Comparison of ENCODE assay signal across 40 cellular contexts in the genomic region with DNA sequence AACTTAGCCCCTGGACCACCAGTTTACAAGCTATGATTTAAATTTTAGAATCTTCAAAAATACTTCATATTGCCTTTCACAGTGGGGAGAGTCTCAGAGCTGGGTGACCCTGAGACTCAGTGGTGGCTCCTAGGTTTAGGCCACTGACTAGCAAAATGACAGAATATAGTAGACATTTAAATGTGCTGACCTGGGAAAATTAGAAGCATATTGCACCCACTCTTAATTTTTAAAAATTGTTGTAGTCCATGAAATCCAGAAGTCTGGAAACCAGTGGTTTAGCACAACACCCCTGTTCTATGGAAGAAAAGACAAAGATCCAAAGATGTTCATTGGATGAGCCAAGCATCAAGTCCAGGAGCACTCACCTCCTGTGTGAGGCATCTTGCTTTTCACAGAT.
"Had no signal": no experiment of that assay in that cellular context is flagged by ENCODE, and none has a peak within 500 bp of the region (broad histone marks: within the 10 kb centered on the region; RNA-seq: fewer than 3 reads in every experiment).

No MANE protein-coding gene starts in this region.

- H3K36me3 ChIP-seq: adrenal gland, ascending aorta, brain microvascular endothelial cell, breast epithelium, cardiac muscle cell had no signal

- H3K4me3 ChIP-seq: adrenal gland, ascending aorta, body of pancreas, breast epithelium, cardiac muscle cell had no signal

- ATAC-seq: activated naive CD4-positive, alpha-beta T cell treated with anti-CD3 and anti-CD28 coated beads, Interleukin-2, amount 50 U/mL, for 72 hours; activated naive CD8-positive, alpha-beta T cell treated with anti-CD3 and anti-CD28 coated beads, Interleukin-2, amount 50 U/mL, for 24 hours; activated T-cell treated with anti-CD3 and anti-CD28 coated beads, Interleukin-2, amount 50 U/mL, for 4 hours; activated T-cell treated with anti-CD3 and anti-CD28 coated beads, Interleukin-2, amount 50 U/mL, for 72 hours; activated T-helper 17 cell treated with anti-CD3 and anti-CD28 coated beads, Interleukin-2, amount 50 U/mL, for 72 hours; body of pancreas had no signal

- DNase-seq: activated effector memory CD4-positive, alpha-beta T cell treated with anti-CD3 and anti-CD28 coated beads, Interleukin-2, amount 50 U/mL, for 16 hours; activated effector memory CD4-positive, alpha-beta T cell treated with Interleukin-2 at 50 U/mL for 16 hours; activated gamma-delta T cell; activated gamma-delta T cell treated with Interleukin-2 at 50 U/mL for 16 hours; activated naive CD4-positive, alpha-beta T cell; activated naive CD4-positive, alpha-beta T cell treated with anti-CD3 and anti-CD28 coated beads for 36 hours; activated naive CD4-positive, alpha-beta T cell treated with anti-CD3 and anti-CD28 coated beads, Interleukin-2, amount 10 ng/mL, durations not matched to agents 7 days and 5 days; activated naive CD4-positive, alpha-beta T cell treated with anti-CD3 and anti-CD28 coated beads, Interleukin-2, amount 50 U/mL, for 16 hours; activated naive CD4-positive, alpha-beta T cell treated with Interleukin-2 at 50 U/mL for 16 hours; activated naive CD8-positive, alpha-beta T cell treated with anti-CD3 and anti-CD28 coated beads for 36 hours; activated naive CD8-positive, alpha-beta T cell treated with anti-CD3 and anti-CD28 coated beads, Interleukin-2, amount 10 ng/mL, durations not matched to agents 7 days and 5 days; activated naive CD8-positive, alpha-beta T cell treated with anti-CD3 and anti-CD28 coated beads, Interleukin-2, amount 50 U/mL, for 24 hours; activated T-cell treated with anti-CD3 and anti-CD28 coated beads, Interleukin-2, amount 50 U/mL, for 1 hour; activated T-cell treated with anti-CD3 and anti-CD28 coated beads, Interleukin-2, amount 50 U/mL, for 24 hours; activated T-cell treated with anti-CD3 and anti-CD28 coated beads, Interleukin-2, amount 50 U/mL, for 4 hours; activated T-cell treated with anti-CD3 and anti-CD28 coated beads, Interleukin-2, amount 50 U/mL, for 48 hours; activated T-cell treated with anti-CD3 and anti-CD28 coated beads, Interleukin-2, amount 50 U/mL, for 72 hours; adrenal gland; amniotic stem cell; amygdala; anterior cingulate cortex; aorta; body of pancreas; brain microvascular endothelial cell; caudate nucleus; central memory CD4-positive, alpha-beta T cell; cerebellar nuclear complex had no signal

- H3K27me3 Mint-ChIP-seq: activated naive CD4-positive, alpha-beta T cell treated with anti-CD3 and anti-CD28 coated beads, Interleukin-2, amount 10 ng/mL, durations not matched to agents 7 days and 5 days; activated naive CD4-positive, alpha-beta T cell treated with anti-CD3 and anti-CD28 coated beads, Interleukin-2, amount 50 U/mL, for 24 hours; activated naive CD8-positive, alpha-beta T cell; activated naive CD8-positive, alpha-beta T cell treated with anti-CD3 and anti-CD28 coated beads, Interleukin-2, amount 10 ng/mL, durations not matched to agents 7 days and 5 days; activated naive CD8-positive, alpha-beta T cell treated with anti-CD3 and anti-CD28 coated beads, Interleukin-2, amount 50 U/mL, for 24 hours; activated T-cell treated with anti-CD3 and anti-CD28 coated beads, Interleukin-2, amount 50 U/mL, for 24 hours; activated T-helper 17 cell treated with anti-CD3 and anti-CD28 coated beads, Interleukin-2, amount 50 U/mL, for 72 hours; brain; central memory CD8-positive, alpha-beta T cell had no signal

- H3K27ac Mint-ChIP-seq: activated naive CD4-positive, alpha-beta T cell treated with anti-CD3 and anti-CD28 coated beads for 36 hours; activated naive CD4-positive, alpha-beta T cell treated with anti-CD3 and anti-CD28 coated beads, Interleukin-2, amount 10 ng/mL, durations not matched to agents 7 days and 5 days; activated naive CD4-positive, alpha-beta T cell treated with anti-CD3 and anti-CD28 coated beads, Interleukin-2, amount 50 U/mL, for 24 hours; activated naive CD4-positive, alpha-beta T cell treated with anti-CD3 and anti-CD28 coated beads, Interleukin-2, amount 50 U/mL, for 72 hours; activated naive CD8-positive, alpha-beta T cell; activated naive CD8-positive, alpha-beta T cell treated with anti-CD3 and anti-CD28 coated beads for 36 hours; activated naive CD8-positive, alpha-beta T cell treated with anti-CD3 and anti-CD28 coated beads, Interleukin-2, amount 10 ng/mL, durations not matched to agents 7 days and 5 days; activated naive CD8-positive, alpha-beta T cell treated with anti-CD3 and anti-CD28 coated beads, Interleukin-2, amount 50 U/mL, for 24 hours; activated T-cell treated with anti-CD3 and anti-CD28 coated beads, Interleukin-2, amount 50 U/mL, for 24 hours; activated T-cell treated with anti-CD3 and anti-CD28 coated beads, Interleukin-2, amount 50 U/mL, for 72 hours; activated T-helper 1 cell treated with anti-CD3 and anti-CD28 coated beads, Interleukin-12 subunit alpha, Interleukin-12 subunit beta, Interleukin-2, Interleukin-4 antibody, amounts not matched to agents 30 ng/mL and 10 ng/mL and 1 ng/mL, durations not matched to agents 14 hours and 24 hours and 36 hours; activated T-helper 17 cell treated with anti-CD3 and anti-CD28 coated beads, Interleukin-2, amount 50 U/mL, for 72 hours; activated T-helper 2 cell treated with anti-CD3 and anti-CD28 coated beads, Interferon-gamma antibody, Interleukin-2, Interleukin-4, amounts not matched to agents 10 μg/mL and 5 μg/mL and 100 μg/mL, durations not matched to agents 14 hours and 24 hours and 36 hours; brain had no signal

- H3K36me3 Mint-ChIP-seq: activated naive CD4-positive, alpha-beta T cell treated with anti-CD3 and anti-CD28 coated beads, Interleukin-2, amount 10 ng/mL, durations not matched to agents 7 days and 5 days; activated naive CD4-positive, alpha-beta T cell treated with anti-CD3 and anti-CD28 coated beads, Interleukin-2, amount 50 U/mL, for 24 hours; activated naive CD4-positive, alpha-beta T cell treated with anti-CD3 and anti-CD28 coated beads, Interleukin-2, amount 50 U/mL, for 72 hours; activated naive CD8-positive, alpha-beta T cell; activated naive CD8-positive, alpha-beta T cell treated with anti-CD3 and anti-CD28 coated beads for 36 hours; activated naive CD8-positive, alpha-beta T cell treated with anti-CD3 and anti-CD28 coated beads, Interleukin-2, amount 10 ng/mL, durations not matched to agents 7 days and 5 days; brain had no signal

- H3K27ac ChIP-seq: adrenal gland, ascending aorta, body of pancreas, brain microvascular endothelial cell, breast epithelium, cardiac muscle cell had no signal

- H3K4me1 ChIP-seq: adrenal gland, ascending aorta, body of pancreas, breast epithelium had no signal

- H3K4me3 Mint-ChIP-seq: activated naive CD4-positive, alpha-beta T cell treated with anti-CD3 and anti-CD28 coated beads for 36 hours; activated naive CD4-positive, alpha-beta T cell treated with anti-CD3 and anti-CD28 coated beads, Interleukin-2, amount 10 ng/mL, durations not matched to agents 7 days and 5 days; activated naive CD4-positive, alpha-beta T cell treated with anti-CD3 and anti-CD28 coated beads, Interleukin-2, amount 50 U/mL, for 24 hours; activated naive CD8-positive, alpha-beta T cell; activated naive CD8-positive, alpha-beta T cell treated with anti-CD3 and anti-CD28 coated beads for 36 hours; activated naive CD8-positive, alpha-beta T cell treated with anti-CD3 and anti-CD28 coated beads, Interleukin-2, amount 10 ng/mL, durations not matched to agents 7 days and 5 days; activated naive CD8-positive, alpha-beta T cell treated with anti-CD3 and anti-CD28 coated beads, Interleukin-2, amount 50 U/mL, for 24 hours; activated T-cell treated with anti-CD3 and anti-CD28 coated beads, Interleukin-2, amount 50 U/mL, for 24 hours; activated T-cell treated with anti-CD3 and anti-CD28 coated beads, Interleukin-2, amount 50 U/mL, for 4 hours; activated T-cell treated with anti-CD3 and anti-CD28 coated beads, Interleukin-2, amount 50 U/mL, for 72 hours; activated T-helper 1 cell treated with anti-CD3 and anti-CD28 coated beads, Interleukin-12 subunit alpha, Interleukin-12 subunit beta, Interleukin-2, Interleukin-4 antibody, amounts not matched to agents 30 ng/mL and 10 ng/mL and 1 ng/mL, durations not matched to agents 14 hours and 24 hours and 36 hours; activated T-helper 17 cell treated with anti-CD3 and anti-CD28 coated beads, Interleukin-2, amount 50 U/mL, for 72 hours; brain; central memory CD8-positive, alpha-beta T cell had no signal

- H3K9me3 ChIP-seq: adrenal gland, ascending aorta, body of pancreas, breast epithelium had no signal

- FAIRE-seq: astrocyte, bronchial epithelial cell had no signal

- H3K27me3 ChIP-seq: adrenal gland, ascending aorta, body of pancreas, brain microvascular endothelial cell, breast epithelium, cardiac muscle cell had no signal

- H3K4me1 Mint-ChIP-seq: activated naive CD4-positive, alpha-beta T cell treated with anti-CD3 and anti-CD28 coated beads, Interleukin-2, amount 10 ng/mL, durations not matched to agents 7 days and 5 days; activated naive CD4-positive, alpha-beta T cell treated with anti-CD3 and anti-CD28 coated beads, Interleukin-2, amount 50 U/mL, for 24 hours; activated naive CD8-positive, alpha-beta T cell treated with anti-CD3 and anti-CD28 coated beads for 36 hours; activated naive CD8-positive, alpha-beta T cell treated with anti-CD3 and anti-CD28 coated beads, Interleukin-2, amount 10 ng/mL, durations not matched to agents 7 days and 5 days; activated naive CD8-positive, alpha-beta T cell treated with anti-CD3 and anti-CD28 coated beads, Interleukin-2, amount 50 U/mL, for 24 hours; activated T-helper 17 cell treated with anti-CD3 and anti-CD28 coated beads, Interleukin-2, amount 50 U/mL, for 72 hours; brain; central memory CD8-positive, alpha-beta T cell had no signal

- H3K9me3 Mint-ChIP-seq: activated naive CD4-positive, alpha-beta T cell treated with anti-CD3 and anti-CD28 coated beads for 36 hours; activated naive CD4-positive, alpha-beta T cell treated with anti-CD3 and anti-CD28 coated beads, Interleukin-2, amount 10 ng/mL, durations not matched to agents 7 days and 5 days; activated naive CD4-positive, alpha-beta T cell treated with anti-CD3 and anti-CD28 coated beads, Interleukin-2, amount 50 U/mL, for 24 hours; activated naive CD8-positive, alpha-beta T cell treated with anti-CD3 and anti-CD28 coated beads for 36 hours; activated naive CD8-positive, alpha-beta T cell treated with anti-CD3 and anti-CD28 coated beads, Interleukin-2, amount 10 ng/mL, durations not matched to agents 7 days and 5 days; activated naive CD8-positive, alpha-beta T cell treated with anti-CD3 and anti-CD28 coated beads, Interleukin-2, amount 50 U/mL, for 24 hours; activated T-cell treated with anti-CD3 and anti-CD28 coated beads, Interleukin-2, amount 50 U/mL, for 24 hours; activated T-cell treated with anti-CD3 and anti-CD28 coated beads, Interleukin-2, amount 50 U/mL, for 4 hours; activated T-cell treated with anti-CD3 and anti-CD28 coated beads, Interleukin-2, amount 50 U/mL, for 72 hours; activated T-helper 1 cell treated with anti-CD3 and anti-CD28 coated beads, Interleukin-12 subunit alpha, Interleukin-12 subunit beta, Interleukin-2, Interleukin-4 antibody, amounts not matched to agents 30 ng/mL and 10 ng/mL and 1 ng/mL, durations not matched to agents 14 hours and 24 hours and 36 hours; activated T-helper 2 cell treated with anti-CD3 and anti-CD28 coated beads, Interferon-gamma antibody, Interleukin-2, Interleukin-4, amounts not matched to agents 10 μg/mL and 5 μg/mL and 100 μg/mL, durations not matched to agents 14 hours and 24 hours and 36 hours; brain had no signal
